ENCODE assay signal across 24 cellular contexts in the genomic region with DNA sequence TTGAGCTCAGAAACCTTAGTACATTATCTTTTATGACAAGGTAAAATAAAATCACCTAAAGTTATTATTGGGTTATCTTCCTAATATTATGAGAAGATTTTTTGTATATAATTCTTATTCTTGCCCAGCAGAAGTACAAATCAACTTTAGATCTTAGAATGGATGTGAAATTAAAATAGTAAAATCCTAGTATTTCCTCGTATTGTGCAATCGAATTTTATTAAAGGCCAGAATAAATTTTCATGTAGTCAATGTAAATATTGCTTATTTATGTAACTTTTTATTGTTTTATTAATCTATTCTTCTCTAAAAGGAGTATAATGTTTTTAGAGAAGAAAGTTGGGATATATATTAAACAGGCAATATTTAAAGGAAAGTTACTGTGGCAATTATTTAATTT. TPM values are rescaled to one million over a fixed set of nuclear protein-coding genes. Genes with fewer than 3 reads are reported as not detected.
"Had no signal": no experiment of that assay in that cellular context is flagged by ENCODE, and none has a peak within 500 bp of the region (broad histone marks: within the 10 kb centered on the region; RNA-seq: fewer than 3 reads in every experiment).

No MANE protein-coding gene starts in this region.

- H3K9me3 Mint-ChIP-seq: memory B cell; natural killer cell; neural crest cell; stimulated activated naive B cell treated with anti-CD40 and anti-IgM and Interleukin-4, amounts not matched to agents 10 μg/mL and 1 μg/mL and 100 μg/mL, for 72 hours; stimulated activated naive CD8-positive, alpha-beta T cell treated with anti-CD3 and anti-CD28 coated beads, Interleukin-15, Interleukin-2, amounts not matched to agents 100 ng/mL and 50 ng/mL, for 24 hours had no signal

- H3K27me3 Mint-ChIP-seq: memory B cell; stimulated activated naive B cell treated with anti-CD40 and anti-IgM and Interleukin-4, amounts not matched to agents 10 μg/mL and 1 μg/mL and 100 μg/mL, for 72 hours; stimulated activated naive CD8-positive, alpha-beta T cell treated with anti-CD3 and anti-CD28 coated beads, Interleukin-15, Interleukin-2, amounts not matched to agents 100 ng/mL and 50 ng/mL, for 24 hours had no signal

- H3K36me3 Mint-ChIP-seq: natural killer cell had no signal

- H3K4me1 ChIP-seq: esophagus squamous epithelium, prostate gland, right atrium auricular region, sigmoid colon, tibial nerve, upper lobe of left lung had no signal

- H3K27me3 ChIP-seq: esophagus squamous epithelium, neutrophil, right atrium auricular region, sigmoid colon, spleen, tibial nerve, upper lobe of left lung had no signal

- H3K36me3 ChIP-seq: esophagus squamous epithelium, neutrophil, prostate gland, right atrium auricular region, sigmoid colon, thoracic aorta, tibial nerve, upper lobe of left lung had no signal

- FAIRE-seq: urothelium cell line had no signal

- H3K27ac Mint-ChIP-seq: memory B cell; natural killer cell; stimulated activated naive B cell treated with anti-CD40 and anti-IgM and Interleukin-4, amounts not matched to agents 10 μg/mL and 1 μg/mL and 100 μg/mL, for 72 hours; stimulated activated naive CD8-positive, alpha-beta T cell treated with anti-CD3 and anti-CD28 coated beads, Interleukin-15, Interleukin-2, amounts not matched to agents 100 ng/mL and 50 ng/mL, for 24 hours had no signal

- H3K4me3 Mint-ChIP-seq: memory B cell; natural killer cell; neural crest cell; stimulated activated naive B cell treated with anti-CD40 and anti-IgM and Interleukin-4, amounts not matched to agents 10 μg/mL and 1 μg/mL and 100 μg/mL, for 72 hours; stimulated activated naive CD8-positive, alpha-beta T cell treated with anti-CD3 and anti-CD28 coated beads, Interleukin-15, Interleukin-2, amounts not matched to agents 100 ng/mL and 50 ng/mL, for 24 hours had no signal

- H3K9me3 ChIP-seq: esophagus squamous epithelium, neutrophil, prostate gland, right atrium auricular region, sigmoid colon, spleen, thoracic aorta, tibial nerve, upper lobe of left lung had no signal

- ATAC-seq: left lobe of liver; natural killer cell; stimulated activated naive B cell treated with anti-CD40 and anti-IgM and Interleukin-4, amounts not matched to agents 10 μg/mL and 1 μg/mL and 100 μg/mL, for 72 hours had no signal

- DNase-seq: dermis blood vessel endothelial cell; effector memory CD4-positive, alpha-beta T cell; erythroblast; esophagus squamous epithelium; foreskin melanocyte; kidney; natural killer cell; sigmoid colon; spleen; stimulated activated CD4-positive, alpha-beta T cell treated with anti-CD3 and anti-CD28 coated beads, Interleukin-2, amount 100 ng/mL, for 48 hours; stimulated activated naive B cell treated with anti-CD40 and anti-IgM and Interleukin-4, amounts not matched to agents 10 μg/mL and 1 μg/mL and 100 μg/mL, for 72 hours; upper lobe of left lung had no signal

- H3K27ac ChIP-seq: coronary artery, esophagus squamous epithelium, neutrophil, prostate gland, right atrium auricular region, sigmoid colon, spleen, thoracic aorta, tibial nerve, upper lobe of left lung had no signal

- H3K4me3 ChIP-seq: coronary artery, esophagus squamous epithelium, lung, prostate gland, right atrium auricular region, sigmoid colon, spleen, thoracic aorta, tibial nerve, upper lobe of left lung had no signal

RNA-seq across cellular contexts. Expression of a gene that starts 42.5 kb away (rescaled TPM):
- total RNA-seq: natural killer cell had no signal
